ENCODE assay signal across 21 cellular contexts in genomic region chr6:16839780-16840179, GRCh38.
"Had no signal": no experiment of that assay in that cellular context is flagged by ENCODE, and none has a peak within 500 bp of the region (broad histone marks: within the 10 kb centered on the region; RNA-seq: fewer than 3 reads in every experiment).

No MANE protein-coding gene starts in this region.

- ATAC-seq: T-helper 17 cell had no signal

- H3K27ac ChIP-seq: esophagus muscularis mucosa, tibial artery, WERI-Rb-1 had no signal

- H3K36me3 Mint-ChIP-seq: activated naive CD4-positive, alpha-beta T cell treated with anti-CD3 and anti-CD28 coated beads, Interleukin-2, amount 50 U/mL, for 24 hours had no signal

- H3K36me3 ChIP-seq: esophagus muscularis mucosa, tibial artery, WERI-Rb-1 had no signal

- FAIRE-seq: astrocyte, bronchial epithelial cell, endothelial cell of umbilical vein, urothelium cell line had no signal

- H3K27ac Mint-ChIP-seq: activated naive CD4-positive, alpha-beta T cell treated with anti-CD3 and anti-CD28 coated beads, Interleukin-2, amount 50 U/mL, for 24 hours; nephron; T-helper 17 cell had no signal

- H3K4me3 ChIP-seq: esophagus muscularis mucosa, tibial artery had no signal

- H3K27me3 ChIP-seq: esophagus muscularis mucosa, tibial artery had no signal

- H3K9me3 Mint-ChIP-seq: activated naive CD4-positive, alpha-beta T cell treated with anti-CD3 and anti-CD28 coated beads, Interleukin-2, amount 50 U/mL, for 24 hours; nephron had no signal

- H3K9me3 ChIP-seq: esophagus muscularis mucosa, tibial artery had no signal

- H3K4me3 Mint-ChIP-seq: activated naive CD4-positive, alpha-beta T cell treated with anti-CD3 and anti-CD28 coated beads, Interleukin-2, amount 50 U/mL, for 24 hours; nephron; T-helper 17 cell had no signal

- DNase-seq: activated CD4-positive, alpha-beta T cell treated with anti-CD3 and anti-CD28 coated beads for 1 hour; activated CD8-positive, alpha-beta memory T cell treated with anti-CD3 and anti-CD28 coated beads for 24 hours; activated gamma-delta T cell; dermis blood vessel endothelial cell; effector memory CD4-positive, alpha-beta T cell; mesenchymal stem cell; occipital lobe; posterior cingulate gyrus; retina; stimulated activated naive CD4-positive, alpha-beta T cell; substantia nigra; T-helper 17 cell; tibial artery; WERI-Rb-1 had no signal
